In the genomic region with DNA sequence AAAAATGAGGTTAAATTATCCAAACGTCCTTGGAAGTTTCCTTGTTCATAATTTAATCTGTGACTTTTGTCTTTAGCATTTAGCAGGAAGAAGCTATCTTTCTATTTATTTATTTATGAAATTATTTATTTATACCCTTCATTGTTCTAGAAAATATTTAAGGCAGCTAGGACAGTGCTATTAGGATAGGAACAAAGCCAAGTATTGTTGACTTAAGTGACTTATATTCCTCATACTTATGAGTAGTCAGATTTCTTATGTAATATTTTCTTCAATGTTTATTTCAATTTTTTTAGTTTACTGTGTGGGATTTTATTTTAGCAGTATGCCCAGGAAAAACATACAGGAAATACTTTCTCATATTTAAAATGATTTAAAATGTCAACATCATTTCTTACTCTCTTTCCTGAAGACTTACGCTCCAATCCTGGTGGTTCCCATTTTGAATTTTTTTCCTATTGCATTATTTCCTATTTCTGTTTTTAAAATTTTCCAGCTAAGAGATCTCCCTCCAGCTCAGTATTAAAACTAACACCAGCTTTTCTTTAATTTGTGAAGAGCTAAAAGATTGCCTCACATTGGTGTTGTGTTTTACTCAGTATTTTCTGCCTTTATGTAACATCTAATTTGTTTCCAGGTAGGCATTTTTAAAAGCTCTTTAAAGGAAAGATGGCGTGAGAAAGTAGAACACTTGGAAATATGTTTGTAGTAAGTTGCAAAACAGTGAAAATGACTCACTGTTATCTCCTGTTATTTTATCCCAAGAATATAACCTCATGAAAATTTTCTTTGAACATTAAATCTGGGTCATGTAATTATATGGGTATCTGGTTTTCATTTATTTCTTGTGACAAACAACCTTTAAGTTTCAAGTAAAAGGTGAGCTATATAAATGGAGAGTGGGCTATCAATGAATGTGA, we compare ENCODE assay signal across 20 cellular contexts. TPM values are rescaled to one million over a fixed set of nuclear protein-coding genes. Genes with fewer than 3 reads are reported as not detected.
DNase-seq lines count a peak whose midpoint lies in the region; ATAC-seq and TF ChIP-seq lines count a peak whose summit lies in the region.
"Had no signal": no experiment of that assay in that cellular context is flagged by ENCODE, and none has a peak within 500 bp of the region (broad histone marks: within the 10 kb centered on the region; RNA-seq: fewer than 3 reads in every experiment).

No MANE protein-coding gene starts in this region.

- H3K27ac ChIP-seq in SK-N-SH (ENCODE audit: low read depth in 2 of 2, low read length in 1 of 2): peak overlapping the region; percentile 65
- H3K27ac ChIP-seq: colonic mucosa had no signal

- peaks cover 4 to 23% of the 10 kb centered on the region in 2 experiments; a peak in 3 of 4 replicates for H3K4me1 ChIP-seq in SK-N-SH (ENCODE audit: control insufficient read depth in 1 of 2, insufficient read depth in 2 of 2, low read depth in 1 of 2, low read length in 1 of 2)
- H3K4me1 ChIP-seq: colonic mucosa had no signal

- H3K9ac ChIP-seq in SK-N-SH: no peak overlapping the region

- no peak for TF ChIP-seq CTCF in SK-N-SH (IDR thresholded peaks at IDR 0.05)
- TF ChIP-seq CTCF in endothelial cell (IDR thresholded peaks at IDR 0.05; ENCODE audit: unreplicated experiment): no peak
- TF ChIP-seq CTCF in omental fat pad (IDR thresholded peaks at IDR 0.05): no peak

- no peaks in the 10 kb centered on the region for H3K9me3 ChIP-seq in SK-N-SH
- H3K9me3 ChIP-seq: colonic mucosa had no signal

- 59% methylated on average over 3 of the region's 3 CpGs for WGBS in SK-N-SH (ENCODE audit: low lambda C conversion rate)

- TF ChIP-seq RAD21 in SK-N-SH (IDR thresholded peaks at IDR 0.05; ENCODE audit: low read length): no peak

- POLR2A ChIA-PET in SK-N-SH (lab: Yijun Ruan, JAX): no interaction called here

- no peaks in the 10 kb centered on the region for H4K20me1 ChIP-seq in SK-N-SH (ENCODE audit: insufficient read depth)

- no peaks in the 10 kb centered on the region for H3F3A ChIP-seq in SK-N-SH (replicated peaks; ENCODE audit: insufficient read depth)

- DNase-seq in EL (peak; percentile 53), SK-N-SH (no peak), endothelial cell (ENCODE audit: low spot score) (no peak), omental fat pad (ENCODE audit: low spot score) (no peak), NCI-H2196 (lab: John Stamatoyannopoulos, UW; ENCODE audit: unreplicated experiment) (no peak)
- DNase-seq in activated CD4-positive, alpha-beta T cell treated with anti-CD3 and anti-CD28 coated beads, Interleukin-2, amount 50 U/mL, for 1 hour: no peak
- DNase-seq in activated CD8-positive, alpha-beta memory T cell treated with anti-CD3 and anti-CD28 coated beads for 24 hours: no peak
- DNase-seq: activated CD4-positive, CD25-positive, alpha-beta regulatory T cell; activated CD8-positive, alpha-beta memory T cell treated with anti-CD3 and anti-CD28 coated beads, Interleukin-2, amount 50 U/mL, for 48 hours; activated naive CD4-positive, alpha-beta T cell treated with anti-CD3 and anti-CD28 coated beads, Interleukin-2, amount 50 U/mL, for 16 hours; CD8-positive, alpha-beta T cell; colonic mucosa; GF-D8; head of caudate nucleus; left cardiac atrium; naive thymus-derived CD8-positive, alpha-beta T cell; NCI-H1092 had no signal

- no peaks in the 10 kb centered on the region for H3K79me2 ChIP-seq in SK-N-SH (ENCODE audit: insufficient read depth)

- H3K4me3 Mint-ChIP-seq in endothelial cell (ENCODE audit: unreplicated experiment): no peak overlapping the region
- H3K4me3 Mint-ChIP-seq: CD8-positive, alpha-beta T cell; naive thymus-derived CD8-positive, alpha-beta T cell; stimulated activated naive CD8-positive, alpha-beta T cell treated with anti-CD3 and anti-CD28 coated beads, Interleukin-15, Interleukin-2, amounts not matched to agents 100 ng/mL and 50 ng/mL, for 24 hours had no signal

- no peaks in the 10 kb centered on the region for H3K27me3 ChIP-seq in SK-N-SH (ENCODE audit: insufficient read depth)
- H3K27me3 ChIP-seq: colonic mucosa had no signal

- H3K9me3 Mint-ChIP-seq in endothelial cell (ENCODE audit: unreplicated experiment): no peaks in the 10 kb centered on the region
- H3K9me3 Mint-ChIP-seq: CD8-positive, alpha-beta T cell; naive thymus-derived CD8-positive, alpha-beta T cell; stimulated activated naive CD8-positive, alpha-beta T cell treated with anti-CD3 and anti-CD28 coated beads, Interleukin-15, Interleukin-2, amounts not matched to agents 100 ng/mL and 50 ng/mL, for 24 hours had no signal

- H3K9me2 ChIP-seq in SK-N-SH: no peaks in the 10 kb centered on the region

- ATAC-seq in omental fat pad (ENCODE audit: low FRiP score) (peak; percentile 39), HG03108 (IDR thresholded peaks at IDR 0.05; ENCODE audit: unreplicated experiment) (no peak)
- ATAC-seq: CD8-positive, alpha-beta T cell; HepG2; naive thymus-derived CD8-positive, alpha-beta T cell had no signal

- no peak for TF ChIP-seq EP300 in SK-N-SH (IDR thresholded peaks at IDR 0.05; ENCODE audit: borderline replicate concordance in 1 of 2, low read depth in 1 of 2, low read length in 1 of 2)

- H3K27ac Mint-ChIP-seq in endothelial cell (ENCODE audit: unreplicated experiment): peak overlapping the region; percentile 80
- H3K27ac Mint-ChIP-seq: stimulated activated naive CD8-positive, alpha-beta T cell treated with anti-CD3 and anti-CD28 coated beads, Interleukin-15, Interleukin-2, amounts not matched to agents 100 ng/mL and 50 ng/mL, for 24 hours had no signal

- H3K36me3 Mint-ChIP-seq in endothelial cell (ENCODE audit: low read depth, unreplicated experiment): peaks cover 5% of the 10 kb centered on the region

- CTCF ChIA-PET in SK-N-SH (lab: Yijun Ruan, JAX): interaction anchor here (0.7 to 3.3 kb wide), 19 partner anchors 9 to 313 kb away, joined by 3 to 15 read pairs (median 5); a partner anchor contains a TSS

- H3K4me3 ChIP-seq in SK-N-SH (ENCODE audit: low read depth in 2 of 2, low read length in 1 of 2): no peak overlapping the region
- H3K4me3 ChIP-seq: colonic mucosa had no signal

- H3K27me3 Mint-ChIP-seq in endothelial cell (ENCODE audit: unreplicated experiment): no peaks in the 10 kb centered on the region
- H3K27me3 Mint-ChIP-seq: naive thymus-derived CD8-positive, alpha-beta T cell; stimulated activated naive CD8-positive, alpha-beta T cell treated with anti-CD3 and anti-CD28 coated beads, Interleukin-15, Interleukin-2, amounts not matched to agents 100 ng/mL and 50 ng/mL, for 24 hours had no signal

- peaks cover 44% of the 10 kb centered on the region for H3K4me1 Mint-ChIP-seq in endothelial cell (ENCODE audit: unreplicated experiment)

- peaks cover 0 to 5% of the 10 kb centered on the region in 2 experiments for H3K36me3 ChIP-seq in SK-N-SH (replicated peaks in 1 of 2; ENCODE audit: control insufficient read depth in 1 of 2, insufficient read depth in 2 of 2, low read length in 1 of 2)
- H3K36me3 ChIP-seq: colonic mucosa had no signal

- H2AFZ ChIP-seq in SK-N-SH (ENCODE audit: low read depth): no peak overlapping the region

- H3K4me2 ChIP-seq in SK-N-SH: no peak overlapping the region

TF ChIP-seq in SK-N-SH, 30 proteins besides CTCF, POLR2A, EP300 and RAD21:
- TF ChIP-seq ELF1 (IDR thresholded peaks at IDR 0.05): no peak
- TF ChIP-seq, protein P1, sequence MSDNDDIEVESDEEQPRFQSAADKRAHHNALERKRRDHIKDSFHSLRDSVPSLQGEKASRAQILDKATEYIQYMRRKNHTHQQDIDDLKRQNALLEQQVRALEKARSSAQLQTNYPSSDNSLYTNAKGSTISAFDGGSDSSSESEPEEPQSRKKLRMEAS (IDR thresholded peaks at IDR 0.05; ENCODE audit: low read depth): no peak
- no peak for TF ChIP-seq MXI1 (IDR thresholded peaks at IDR 0.05; ENCODE audit: low read depth, low read length)
- TF ChIP-seq RXRA (IDR thresholded peaks at IDR 0.05; ENCODE audit: borderline replicate concordance, low read depth): no peak
- no peak for TF ChIP-seq TEAD4 (IDR thresholded peaks at IDR 0.05; ENCODE audit: borderline replicate concordance, insufficient read depth)
- no peak for TF ChIP-seq FOXM1 (IDR thresholded peaks at IDR 0.05; ENCODE audit: low read depth)
- no peak for TF ChIP-seq SMC3 (IDR thresholded peaks at IDR 0.05; ENCODE audit: low read depth, low read length)
TF ChIP-seq in SK-N-SH: peak in this region for 0.

RNA-seq across cellular contexts. Expression of a gene that starts 32.2 kb away (rescaled TPM):
- 11.5 and 14.1 TPM in 2 replicates for polyA plus RNA-seq in SK-N-SH (2012; rRNA removed)
- 13.3 and 17.5 TPM in 2 replicates for polyA plus RNA-seq in SK-N-SH (2012; cell fraction: cytosol; rRNA removed)
- polyA plus RNA-seq in SK-N-SH (2012; cell fraction: nucleus; rRNA removed): 8.0 and 9.7 TPM in 2 replicates
- total RNA-seq in endothelial cell (ENCODE audit: unreplicated experiment): 73.0 TPM
- 10 to 100 TPM; 19.7 to 35.6 (median 24.8) TPM for total RNA-seq in omental fat pad
